ENCODE assay signal across 17 cellular contexts in the genomic region with DNA sequence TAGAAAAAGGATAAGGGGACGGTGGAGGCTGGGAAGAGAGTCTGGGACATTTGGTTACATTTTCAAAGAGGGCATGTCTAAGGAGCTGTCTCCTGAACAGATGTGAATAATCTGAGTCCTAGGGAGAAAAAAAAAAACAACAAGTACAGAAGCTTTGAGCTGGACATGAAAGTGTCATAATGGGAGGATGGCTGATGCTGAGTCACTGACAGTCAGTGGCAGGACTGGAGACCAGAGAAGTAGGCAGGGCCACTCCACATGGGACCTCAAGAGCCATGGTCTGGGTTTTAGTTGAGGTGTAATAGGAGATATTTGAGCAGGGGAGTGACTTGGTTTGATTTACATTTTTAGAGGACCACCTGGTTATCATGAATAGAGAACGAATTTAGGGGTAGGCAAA.
DNase-seq lines count a peak whose midpoint lies in the region; ATAC-seq and TF ChIP-seq lines count a peak whose summit lies in the region.
"Had no signal": no experiment of that assay in that cellular context is flagged by ENCODE, and none has a peak within 500 bp of the region (broad histone marks: within the 10 kb centered on the region; RNA-seq: fewer than 3 reads in every experiment).

No MANE protein-coding gene starts in this region.

- no peaks in the 10 kb centered on the region for H3K9me3 Mint-ChIP-seq in HFFc6
- peaks cover 4% of the 10 kb centered on the region for H3K9me3 Mint-ChIP-seq in glutamatergic neuron (ENCODE audit: unreplicated experiment)
- H3K9me3 Mint-ChIP-seq in natural killer cell treated with Interleukin-12 subunit alpha and Interleukin-12 subunit beta and Interleukin-15 and Interleukin-18, amount 100 ng/mL, for 72 hours: no peaks in the 10 kb centered on the region
- H3K9me3 Mint-ChIP-seq: activated naive CD4-positive, alpha-beta T cell treated with anti-CD3 and anti-CD28 coated beads, Interleukin-2, amount 10 ng/mL, durations not matched to agents 7 days and 5 days had no signal

- peak overlapping the region; percentile 30 for H3K27ac Mint-ChIP-seq in HFFc6
- H3K27ac Mint-ChIP-seq in glutamatergic neuron (ENCODE audit: unreplicated experiment): peak overlapping the region; percentile 6
- H3K27ac Mint-ChIP-seq in natural killer cell treated with Interleukin-12 subunit alpha and Interleukin-12 subunit beta and Interleukin-15 and Interleukin-18, amount 100 ng/mL, for 72 hours: no peak overlapping the region
- H3K27ac Mint-ChIP-seq: activated naive CD4-positive, alpha-beta T cell treated with anti-CD3 and anti-CD28 coated beads, Interleukin-2, amount 10 ng/mL, durations not matched to agents 7 days and 5 days had no signal

- H3K27me3 Mint-ChIP-seq in HFFc6 (ENCODE audit: insufficient read depth): no peaks in the 10 kb centered on the region; the same call in 1 of the 2 replicates
- no peaks in the 10 kb centered on the region for H3K27me3 Mint-ChIP-seq in glutamatergic neuron (ENCODE audit: unreplicated experiment)
- H3K27me3 Mint-ChIP-seq in natural killer cell treated with Interleukin-12 subunit alpha and Interleukin-12 subunit beta and Interleukin-15 and Interleukin-18, amount 100 ng/mL, for 72 hours: peaks cover 28 to 52% of the 10 kb centered on the region in 2 donors
- H3K27me3 Mint-ChIP-seq: activated naive CD4-positive, alpha-beta T cell treated with anti-CD3 and anti-CD28 coated beads, Interleukin-2, amount 10 ng/mL, durations not matched to agents 7 days and 5 days had no signal

- H3K36me3 Mint-ChIP-seq in HFFc6 (ENCODE audit: low read depth) (0 out of 2 replicates have a peak, but pooled peaks cover 5% of the 10 kb centered on the region), glutamatergic neuron (ENCODE audit: unreplicated experiment) (peaks cover 9% of the 10 kb centered on the region)
- no peaks in the 10 kb centered on the region for H3K36me3 Mint-ChIP-seq in natural killer cell treated with Interleukin-12 subunit alpha and Interleukin-12 subunit beta and Interleukin-15 and Interleukin-18, amount 100 ng/mL, for 72 hours
- H3K36me3 Mint-ChIP-seq: activated naive CD4-positive, alpha-beta T cell treated with anti-CD3 and anti-CD28 coated beads, Interleukin-2, amount 10 ng/mL, durations not matched to agents 7 days and 5 days had no signal

- H3K4me1 Mint-ChIP-seq in HFFc6 (ENCODE audit: low read depth): peaks cover 17% of the 10 kb centered on the region
- peaks cover 56% of the 10 kb centered on the region for H3K4me1 Mint-ChIP-seq in glutamatergic neuron (ENCODE audit: low read depth, unreplicated experiment)
- H3K4me1 Mint-ChIP-seq in natural killer cell treated with Interleukin-12 subunit alpha and Interleukin-12 subunit beta and Interleukin-15 and Interleukin-18, amount 100 ng/mL, for 72 hours (ENCODE audit: low read depth in 2 of 2): no peaks in the 10 kb centered on the region
- H3K4me1 Mint-ChIP-seq: activated naive CD4-positive, alpha-beta T cell treated with anti-CD3 and anti-CD28 coated beads, Interleukin-2, amount 10 ng/mL, durations not matched to agents 7 days and 5 days had no signal

- intact Hi-C loops in left colon (cut with DNase I, micrococcal nuclease): no loop called here

- TF ChIP-seq CTCF in HFFc6 (IDR thresholded peaks at IDR 0.05) (no peak), glutamatergic neuron (IDR thresholded peaks at IDR 0.05; ENCODE audit: partially characterized antibody, unreplicated experiment) (no peak)

- ATAC-seq in left colon (no peak), HG03108 (IDR thresholded peaks at IDR 0.05; ENCODE audit: unreplicated experiment) (no peak)
- no peak for ATAC-seq in natural killer cell treated with Interleukin-12 subunit alpha and Interleukin-12 subunit beta and Interleukin-15 and Interleukin-18, amount 100 ng/mL, for 72 hours
- ATAC-seq: activated CD4-positive, CD25-positive, alpha-beta regulatory T cell treated with anti-CD3 and anti-CD28 coated beads, Interleukin-2, amount 50 U/mL, for 24 hours; K562; Panc1 had no signal

- H3K4me3 Mint-ChIP-seq in HFFc6: peak overlapping the region; percentile 5; the same call in 1 of the 2 replicates
- peak overlapping the region; percentile 2 for H3K4me3 Mint-ChIP-seq in glutamatergic neuron (ENCODE audit: unreplicated experiment)
- H3K4me3 Mint-ChIP-seq in natural killer cell treated with Interleukin-12 subunit alpha and Interleukin-12 subunit beta and Interleukin-15 and Interleukin-18, amount 100 ng/mL, for 72 hours: no peak overlapping the region
- H3K4me3 Mint-ChIP-seq: activated naive CD4-positive, alpha-beta T cell treated with anti-CD3 and anti-CD28 coated beads, Interleukin-2, amount 10 ng/mL, durations not matched to agents 7 days and 5 days had no signal

- DNase-seq in AG20443 (ENCODE audit: low spot score) (peak; percentile 61), HFFc6 (peak; percentile 29), amniotic epithelial cell (ENCODE audit: low read depth) (peak; percentile 43), glutamatergic neuron (no peak), left colon (no peak), NCI-H526 treated with DMSO at 0.1 percent for 48 hours (lab: John Stamatoyannopoulos, UW) (no peak)
- no peak for DNase-seq in natural killer cell treated with Interleukin-12 subunit alpha and Interleukin-12 subunit beta and Interleukin-15 and Interleukin-18, amount 100 ng/mL, for 72 hours (ENCODE audit: low spot score)
- DNase-seq: activated naive CD4-positive, alpha-beta T cell treated with anti-CD3 and anti-CD28 coated beads, Interleukin-2, amount 10 ng/mL, durations not matched to agents 7 days and 5 days; effector memory CD4-positive, alpha-beta T cell; NCI-H1694; NCI-H510A treated with DMSO at 0.1 percent for 48 hours; stimulated activated CD4-positive, alpha-beta T cell treated with anti-CD3 and anti-CD28 coated beads, Interleukin-4, amount 100 ng/mL, for 24 hours; transverse colon had no signal

Comparison
In these comparisons a context has a peak if more than half of its experiments do, and no peak if none do; other contexts are left out.
1. DNase-seq: peak in AG20443 (single experiment), HFFc6 (single experiment) and amniotic epithelial cell (single experiment); none in glutamatergic neuron (single experiment), left colon (0 of 2), natural killer cell treated with Interleukin-12 subunit alpha and Interleukin-12 subunit beta and Interleukin-15 and Interleukin-18, amount 100 ng/mL, for 72 hours (single experiment) and NCI-H526 treated with DMSO at 0.1 percent for 48 hours (single experiment).
2. H3K27ac Mint-ChIP-seq: peak in HFFc6 (single experiment) and glutamatergic neuron (single experiment); none in natural killer cell treated with Interleukin-12 subunit alpha and Interleukin-12 subunit beta and Interleukin-15 and Interleukin-18, amount 100 ng/mL, for 72 hours (0 of 2).